Comparison of ENCODE assay signal across 9 cellular contexts in the genomic region with DNA sequence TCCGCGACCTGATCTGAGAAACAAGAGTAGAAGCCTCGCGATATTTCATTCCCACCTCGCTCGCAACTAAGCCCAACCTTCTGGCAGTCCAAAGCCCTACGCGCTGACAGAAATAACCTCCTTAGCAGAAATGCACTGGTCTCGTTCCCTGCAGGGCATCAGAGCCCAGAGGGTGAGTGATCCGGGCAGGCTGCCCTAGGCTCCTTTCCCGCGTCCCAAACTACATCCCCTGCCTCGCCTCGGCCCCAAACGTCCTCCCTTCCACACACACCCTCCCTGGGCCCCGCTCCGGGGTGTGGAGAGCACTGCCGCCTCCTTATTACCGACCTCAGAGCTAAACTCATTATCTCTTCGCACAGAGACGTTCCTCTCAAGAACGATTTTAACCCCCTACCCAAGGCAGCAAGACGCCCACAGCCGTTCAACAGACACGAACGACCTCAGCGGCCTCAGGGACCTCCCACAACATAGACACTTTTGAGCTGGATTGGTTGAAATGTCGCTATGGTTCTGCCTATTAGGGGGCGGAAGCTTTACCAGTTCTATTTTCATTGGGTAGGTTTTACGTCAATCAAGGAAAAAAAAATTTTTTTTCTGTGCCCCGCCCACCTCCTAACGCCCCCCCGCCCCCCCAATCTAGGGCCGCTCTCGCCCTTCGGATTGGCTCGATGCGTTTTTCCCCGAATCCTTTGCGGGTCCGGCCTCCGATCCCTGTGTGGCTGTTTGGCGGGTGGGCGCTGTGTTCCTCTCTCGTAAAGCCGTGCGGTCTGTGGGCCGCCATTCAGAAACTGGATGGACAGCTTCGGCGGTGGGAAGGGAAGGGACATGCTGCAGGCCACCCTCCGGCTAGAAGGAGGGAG. TPM values are rescaled to one million over a fixed set of nuclear protein-coding genes. Genes with fewer than 3 reads are reported as not detected.
A peak's percentile ranks its signal among the peaks of the same experiment; 100 is the strongest.
DNase-seq lines count a peak whose midpoint lies in the region; ATAC-seq, FAIRE-seq and TF ChIP-seq lines count a peak whose summit lies in the region.
"Had no signal": no experiment of that assay in that cellular context is flagged by ENCODE, and none has a peak within 500 bp of the region (broad histone marks: within the 10 kb centered on the region; RNA-seq: fewer than 3 reads in every experiment).

Gene CETN3, minus strand, starts transcription at position 439 of the 860 bp plus-strand sequence. Its CDS starts 95 bp downstream, at position 344.

- H3K4me3 Mint-ChIP-seq in activated CD4-positive, alpha-beta T cell treated with anti-CD3 and anti-CD28 coated beads for 36 hours, result no peak within 1 kb of the TSS

- H3K27me3 ChIP-seq in BE2C, result no peaks in the 10 kb centered on the region

- CTCF ChIA-PET in activated CD4-positive, alpha-beta T cell treated with anti-CD3 and anti-CD28 coated beads for 36 hours (lab: Charles Lee), result interaction anchor here (0.5 to 1.5 kb wide), 10 partner anchors 12 to 1681 kb away, joined by 3 to 7 read pairs (median 4); partner anchors contain the start of genes MBLAC2 and POLR3G

- peak; percentile 99 for FAIRE-seq in GM19239 (lab: Jason Lieb, UNC)

- H3K4me1 ChIP-seq in BE2C, result no peaks in the 10 kb centered on the region

- H3K9me3 Mint-ChIP-seq in activated CD4-positive, alpha-beta T cell treated with anti-CD3 and anti-CD28 coated beads for 36 hours (ENCODE audit: low read depth), result no peaks in the 10 kb centered on the region
- H3K9me3 Mint-ChIP-seq: nephron had no signal

- no peaks in the 10 kb centered on the region for H3K36me3 ChIP-seq in BE2C

- peaks cover 23% of the 10 kb centered on the region for H3K4me1 Mint-ChIP-seq in activated CD4-positive, alpha-beta T cell treated with anti-CD3 and anti-CD28 coated beads for 36 hours

- H3K9me3 ChIP-seq in BE2C, result no peaks in the 10 kb centered on the region

- DNase-seq in BE2C (peak; percentile 95), GM19239 (ENCODE audit: insufficient read length, low spot score) (peak; percentile 42), NCI-H524 (lab: John Stamatoyannopoulos, UW) (peak; percentile 93 to 96), kidney glomerular epithelial cell (lab: John Stamatoyannopoulos, UW) (peak; percentile 95)
- peak; percentile 94 for DNase-seq in activated CD4-positive, alpha-beta T cell treated with anti-CD3 and anti-CD28 coated beads for 36 hours
- peak; percentile 67 to 73 for DNase-seq in stimulated activated CD4-positive, alpha-beta T cell treated with anti-CD3 and anti-CD28 coated beads, Interleukin-1b, Interleukin-23, amount 100 ng/mL, for 1 hour (ENCODE audit: low read depth in 2 of 2)

- peaks cover 18% of the 10 kb centered on the region for H3K36me3 Mint-ChIP-seq in activated CD4-positive, alpha-beta T cell treated with anti-CD3 and anti-CD28 coated beads for 36 hours (ENCODE audit: low read depth)

- intact Hi-C loops in activated CD4-positive, alpha-beta T cell treated with anti-CD3 and anti-CD28 coated beads for 36 hours (cut with DNase I, micrococcal nuclease), result loop anchor here (1.0 to 5.0 kb wide), 5 partner anchors 65 to 973 kb away; partner anchors contain the start of genes ARRDC3 (in 2 of the 2), MBLAC2 (in 2 of the 2), POLR3G (in 2 of the 2) and LYSMD3 (in 1 of the 2)

- no peak within 1 kb of the TSS for H3K27ac Mint-ChIP-seq in activated CD4-positive, alpha-beta T cell treated with anti-CD3 and anti-CD28 coated beads for 36 hours
- H3K27ac Mint-ChIP-seq: nephron had no signal

- POLR2A ChIA-PET in activated CD4-positive, alpha-beta T cell treated with anti-CD3 and anti-CD28 coated beads for 36 hours (lab: Charles Lee), result interaction anchor here (0.6 to 1.7 kb wide), 5 partner anchors 9 to 1930 kb away, joined by 3 to 10 read pairs (median 4); partner anchors contain the start of genes LYSMD3, MBLAC2 and POLR3G

- ATAC-seq in HG03442 (IDR thresholded peaks at IDR 0.05; ENCODE audit: unreplicated experiment), result peak; percentile 91
- peak; percentile 96 for ATAC-seq in activated CD4-positive, alpha-beta T cell treated with anti-CD3 and anti-CD28 coated beads for 36 hours

- peak within 1 kb of the TSS; percentile 84 for H3K4me3 ChIP-seq in BE2C (ENCODE audit: low read depth, low read length)

- TF ChIP-seq CTCF in BE2C (IDR thresholded peaks at IDR 0.05; ENCODE audit: low read depth, low read length), result no peak

- H3K27me3 Mint-ChIP-seq in activated CD4-positive, alpha-beta T cell treated with anti-CD3 and anti-CD28 coated beads for 36 hours, result no peaks in the 10 kb centered on the region

- peak within 1 kb of the TSS; percentile 99 for H3K27ac ChIP-seq in cingulate gyrus (ENCODE audit: low read depth, low read length)

RNA-seq across cellular contexts. Expression of gene CETN3, which starts in this region (rescaled TPM):
- polyA plus RNA-seq in BE2C (2012; ENCODE audit: insufficient read depth, insufficient read length, low read depth), result 17.7 TPM
- total RNA-seq in activated CD4-positive, alpha-beta T cell treated with anti-CD3 and anti-CD28 coated beads for 36 hours, result 10 to 100 TPM; 52.8 to 53.5 TPM

Comparison
In these comparisons a context has a peak if more than half of its experiments do, and no peak if none do; other contexts are left out.
1. Peak in every context shown above with its lines: DNase-seq, ATAC-seq, H3K4me3 ChIP-seq and H3K27ac ChIP-seq.
2. DNase-seq: peak in every context shown above with its lines; median percentile 95 in BE2C; 95 in kidney glomerular epithelial cell; 94 in NCI-H524; 94 in activated CD4-positive, alpha-beta T cell treated with anti-CD3 and anti-CD28 coated beads for 36 hours; 70 in stimulated activated CD4-positive, alpha-beta T cell treated with anti-CD3 and anti-CD28 coated beads, Interleukin-1b, Interleukin-23, amount 100 ng/mL, for 1 hour; 42 in GM19239.